9 cellular contexts compared by ENCODE assay signal in genomic region chr19:17052439-17052838, GRCh38. TPM values are rescaled to one million over a fixed set of nuclear protein-coding genes. Genes with fewer than 3 reads are reported as not detected.
DNase-seq lines count a peak whose midpoint lies in the region; ATAC-seq and TF ChIP-seq lines count a peak whose summit lies in the region.
"Had no signal": no experiment of that assay in that cellular context is flagged by ENCODE, and none has a peak within 500 bp of the region (broad histone marks: within the 10 kb centered on the region; RNA-seq: fewer than 3 reads in every experiment).

No MANE protein-coding gene starts in this region.

- H3K9me3 Mint-ChIP-seq in activated T-cell treated with anti-CD3 and anti-CD28 coated beads, Interleukin-2, amount 50 U/mL, for 72 hours: no peaks in the 10 kb centered on the region
- H3K9me3 Mint-ChIP-seq: activated naive CD4-positive, alpha-beta T cell treated with anti-CD3 and anti-CD28 coated beads, Interleukin-2, amount 50 U/mL, for 24 hours had no signal

- no peak for ATAC-seq in activated T-cell treated with anti-CD3 and anti-CD28 coated beads, Interleukin-2, amount 50 U/mL, for 72 hours (replicated peaks in 1 of 2)
- ATAC-seq in thoracic aorta (ENCODE audit: insufficient number of reproducible peaks, low FRiP score, low read depth): no peak
- ATAC-seq in omental fat pad (ENCODE audit: low FRiP score): no peak
- no peak for ATAC-seq in GM21529 (IDR thresholded peaks at IDR 0.05; ENCODE audit: unreplicated experiment)

- H3K27me3 ChIP-seq in adipocyte (replicated peaks; ENCODE audit: control insufficient read depth, insufficient read depth, low read length): no peaks in the 10 kb centered on the region
- H3K27me3 ChIP-seq in thoracic aorta (replicated peaks; ENCODE audit: insufficient read depth): no peaks in the 10 kb centered on the region

- no peaks in the 10 kb centered on the region for H3K27me3 Mint-ChIP-seq in activated T-cell treated with anti-CD3 and anti-CD28 coated beads, Interleukin-2, amount 50 U/mL, for 72 hours (ENCODE audit: low read depth)
- H3K27me3 Mint-ChIP-seq: activated naive CD4-positive, alpha-beta T cell treated with anti-CD3 and anti-CD28 coated beads, Interleukin-2, amount 50 U/mL, for 24 hours had no signal

- H3K4me1 Mint-ChIP-seq in activated T-cell treated with anti-CD3 and anti-CD28 coated beads, Interleukin-2, amount 50 U/mL, for 72 hours (ENCODE audit: low read depth): no peaks in the 10 kb centered on the region
- H3K4me1 Mint-ChIP-seq: activated naive CD4-positive, alpha-beta T cell treated with anti-CD3 and anti-CD28 coated beads, Interleukin-2, amount 50 U/mL, for 24 hours had no signal

- H3K27ac Mint-ChIP-seq in activated T-cell treated with anti-CD3 and anti-CD28 coated beads, Interleukin-2, amount 50 U/mL, for 72 hours: no peak overlapping the region

- H3K4me3 Mint-ChIP-seq in activated T-cell treated with anti-CD3 and anti-CD28 coated beads, Interleukin-2, amount 50 U/mL, for 72 hours: no peak overlapping the region
- H3K4me3 Mint-ChIP-seq: activated naive CD4-positive, alpha-beta T cell treated with anti-CD3 and anti-CD28 coated beads, Interleukin-2, amount 50 U/mL, for 24 hours had no signal

- H3K4me3 ChIP-seq in adipocyte (ENCODE audit: low read length): no peak overlapping the region
- H3K4me3 ChIP-seq in thoracic aorta: no peak overlapping the region

- no peak overlapping the region for H3K9ac ChIP-seq in adipocyte (ENCODE audit: low read length)

- H3K9me3 ChIP-seq in adipocyte (ENCODE audit: control insufficient read depth, low read length): peaks cover 2% of the 10 kb centered on the region
- H3K9me3 ChIP-seq in thoracic aorta: no peaks in the 10 kb centered on the region

- H3K27ac ChIP-seq in thoracic aorta: no peak overlapping the region

- peak; percentile 64 for TF ChIP-seq CTCF in thoracic aorta (IDR thresholded peaks at IDR 0.05)
- no peak for TF ChIP-seq CTCF in omental fat pad (IDR thresholded peaks at IDR 0.05)

- peak; percentile 19 for DNase-seq in activated T-cell treated with anti-CD3 and anti-CD28 coated beads for 1 hour (ENCODE audit: low read depth)
- no peak for DNase-seq in activated T-cell treated with anti-CD3 and anti-CD28 coated beads, Interleukin-2, amount 50 U/mL, for 72 hours
- DNase-seq in NAMALWA (ENCODE audit: low spot score): peak; percentile 63
- peak; percentile 80 for DNase-seq in adipocyte (ENCODE audit: low read depth)
- DNase-seq in iPS-NIHi11 (ENCODE audit: low spot score): peak; percentile 78
- DNase-seq in thoracic aorta (ENCODE audit: low spot score): no peak
- no peak for DNase-seq in omental fat pad (ENCODE audit: low spot score)

- H3K36me3 ChIP-seq in adipocyte (ENCODE audit: control insufficient read depth, insufficient read depth, low read length, severe bottlenecking) (peaks cover 3% of the 10 kb centered on the region), thoracic aorta (peaks cover 12% of the 10 kb centered on the region)

- peaks cover 23% of the 10 kb centered on the region for H3K4me1 ChIP-seq in adipocyte (ENCODE audit: control insufficient read depth, insufficient read depth, low read length)
- H3K4me1 ChIP-seq in thoracic aorta (ENCODE audit: control insufficient read depth in 1 of 2, low read depth in 2 of 2): no peaks in the 10 kb centered on the region

- peaks cover 0 to 12% of the 10 kb centered on the region in 2 donors for H3K36me3 Mint-ChIP-seq in activated T-cell treated with anti-CD3 and anti-CD28 coated beads, Interleukin-2, amount 50 U/mL, for 72 hours (ENCODE audit: insufficient read depth in 2 of 2)

RNA-seq across cellular contexts. Expression of gene HAUS8, which starts 22.8 kb away (rescaled TPM):
- 10 to 100 TPM; 37.3 to 45.6 TPM for total RNA-seq in activated T-cell treated with anti-CD3 and anti-CD28 coated beads, Interleukin-2, amount 50 U/mL, for 72 hours
- total RNA-seq in thoracic aorta: 10 to 100 TPM in 1 of 2 donors, 1 to 10 TPM in 1; 2.2 to 11.3 TPM
- 1 to 10 TPM; 4.0 to 7.3 (median 6.1) TPM for total RNA-seq in omental fat pad

RNA-seq across cellular contexts. Expression of gene MYO9B, which starts 23.1 kb away (rescaled TPM):
- total RNA-seq in activated T-cell treated with anti-CD3 and anti-CD28 coated beads, Interleukin-2, amount 50 U/mL, for 72 hours: 100 to 1,000 TPM; 106 to 135 TPM
- total RNA-seq in thoracic aorta: 100 to 1,000 TPM; 229 to 257 TPM
- 100 to 1,000 TPM in 2 of 4 donors, 10 to 100 TPM in 2; 52.7 to 149 (median 85.7) TPM for total RNA-seq in omental fat pad

RNA-seq across cellular contexts. Expression of gene CPAMD8, which starts 25.8 kb away (rescaled TPM):
- total RNA-seq in activated T-cell treated with anti-CD3 and anti-CD28 coated beads, Interleukin-2, amount 50 U/mL, for 72 hours: under 1 TPM; 0.28 to 0.43 TPM
- total RNA-seq in thoracic aorta: 10 to 100 TPM; 27.3 to 36.4 TPM
- 10 to 100 TPM in 2 of 4 donors, 1 to 10 TPM in 2; 4.7 to 39.6 (median 11.2) TPM for total RNA-seq in omental fat pad

Comparison
In these comparisons a context has a peak if more than half of its experiments do, and no peak if none do; other contexts are left out.
1. DNase-seq: peak in activated T-cell treated with anti-CD3 and anti-CD28 coated beads for 1 hour (single experiment), NAMALWA (single experiment), adipocyte (single experiment) and iPS-NIHi11 (single experiment); none in activated T-cell treated with anti-CD3 and anti-CD28 coated beads, Interleukin-2, amount 50 U/mL, for 72 hours (0 of 2), thoracic aorta (single experiment) and omental fat pad (single experiment).
2. RNA of gene CPAMD8, which starts 25.8 kb away (total RNA-seq): 27.3 to 36.4 TPM in thoracic aorta and 4.7 to 39.6 TPM in omental fat pad; 0.28 to 0.43 TPM in activated T-cell treated with anti-CD3 and anti-CD28 coated beads, Interleukin-2, amount 50 U/mL, for 72 hours; every median in the first group is over 4 times any median in the second.